Comparison of ENCODE assay signal across 9 cellular contexts in the genomic region with DNA sequence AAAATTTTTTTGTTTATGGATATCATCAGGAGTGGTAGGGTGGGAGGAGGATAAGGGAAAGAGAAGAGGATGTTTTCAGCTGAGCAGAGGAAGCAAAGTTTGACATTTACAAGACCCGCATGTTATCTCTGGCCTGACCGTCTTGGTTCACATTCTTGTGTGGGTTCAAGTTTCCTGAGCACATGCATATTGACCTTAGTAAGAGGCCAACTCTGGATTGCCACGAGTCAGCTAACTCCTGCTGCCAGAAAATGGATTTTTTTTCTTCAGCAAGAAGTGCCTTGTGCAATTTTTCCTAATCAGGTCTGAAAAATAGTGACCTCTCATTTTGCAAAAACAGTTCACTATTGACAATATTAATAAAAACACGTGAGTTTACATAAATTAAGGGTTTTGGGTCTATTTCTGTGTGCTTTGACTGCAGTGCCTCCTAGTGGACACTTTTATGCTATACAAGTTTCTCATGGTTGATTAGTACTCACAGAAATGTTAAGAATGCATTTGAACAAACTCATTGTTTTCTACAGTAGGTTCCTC. TPM values are rescaled to one million over a fixed set of nuclear protein-coding genes. Genes with fewer than 3 reads are reported as not detected.
DNase-seq lines count a peak whose midpoint lies in the region; ATAC-seq, FAIRE-seq and TF ChIP-seq lines count a peak whose summit lies in the region.
"Had no signal": no experiment of that assay in that cellular context is flagged by ENCODE, and none has a peak within 500 bp of the region (broad histone marks: within the 10 kb centered on the region; RNA-seq: fewer than 3 reads in every experiment).

No MANE protein-coding gene starts in this region.

- H3K4me3 Mint-ChIP-seq in brain: no peak overlapping the region
- peak overlapping the region; percentile 27 for H3K4me3 Mint-ChIP-seq in type B pancreatic cell
- H3K4me3 Mint-ChIP-seq: naive thymus-derived CD8-positive, alpha-beta T cell had no signal

- H3K4me1 Mint-ChIP-seq in brain (peaks cover 54% of the 10 kb centered on the region), type B pancreatic cell (ENCODE audit: unreplicated experiment) (peaks cover 22% of the 10 kb centered on the region)

- peak; percentile 63 for FAIRE-seq in D721Med (lab: Jason Lieb, UNC)

- H3K27ac Mint-ChIP-seq in brain (peak overlapping the region in 3 of 5 experiments; percentile 50 to 87 (median 63)), type B pancreatic cell (peak overlapping the region; percentile 55)
- H3K27ac Mint-ChIP-seq: naive thymus-derived CD8-positive, alpha-beta T cell had no signal

- H3K9me3 Mint-ChIP-seq in brain (peaks cover 0 to 3% (median 0%) of the 10 kb centered on the region in 5 experiments), type B pancreatic cell (peaks cover 5% of the 10 kb centered on the region)

- H3K27me3 Mint-ChIP-seq in brain (peaks cover 3% of the 10 kb centered on the region), type B pancreatic cell (no peaks in the 10 kb centered on the region)

- no peak for ATAC-seq in HG02610 (IDR thresholded peaks at IDR 0.05; ENCODE audit: unreplicated experiment)
- ATAC-seq: naive thymus-derived CD8-positive, alpha-beta T cell had no signal

- H3K36me3 Mint-ChIP-seq in brain: peaks cover 12% of the 10 kb centered on the region
- no peaks in the 10 kb centered on the region for H3K36me3 Mint-ChIP-seq in type B pancreatic cell
- H3K36me3 Mint-ChIP-seq: naive thymus-derived CD8-positive, alpha-beta T cell had no signal

- no peak for DNase-seq in D721Med (ENCODE audit: insufficient read length, low spot score)
- peak; percentile 75 for DNase-seq in HCEC 1CT
- peak; percentile 45 for DNase-seq in NCI-H69 (lab: John Stamatoyannopoulos, UW)
- DNase-seq in kidney glomerular epithelial cell (lab: John Stamatoyannopoulos, UW): peak; percentile 77
- no peak for DNase-seq in type B pancreatic cell (ENCODE audit: extremely low spot score, unreplicated experiment)
- no peak for DNase-seq in activated CD8-positive, alpha-beta memory T cell treated with anti-CD3 and anti-CD28 coated beads, Interleukin-2, amount 50 U/mL, for 4 hours

- TF ChIP-seq CTCF in D721Med (IDR thresholded peaks at IDR 0.05; ENCODE audit: insufficient read depth, missing control alignments): peak; percentile 82
- peak; percentile 95 to 96 for TF ChIP-seq CTCF in brain (conservative IDR thresholded peaks at IDR 0.05)
- TF ChIP-seq CTCF in type B pancreatic cell (conservative IDR thresholded peaks at IDR 0.05): peak; percentile 96

RNA-seq across cellular contexts. Expression of gene BASP1, which starts 27.1 kb away (rescaled TPM):
- 358 TPM for polyA plus RNA-seq in brain (ENCODE audit: insufficient read depth, low read depth, low replicate concordance)
- 131 and 197 TPM in 2 replicates for total RNA-seq in type B pancreatic cell (ENCODE audit: low replicate concordance)

Comparison
In these comparisons a context has a peak if more than half of its experiments do, and no peak if none do; other contexts are left out.
1. DNase-seq: peak in HCEC 1CT (single experiment), NCI-H69 (single experiment) and kidney glomerular epithelial cell (single experiment); none in D721Med (single experiment), type B pancreatic cell (single experiment) and activated CD8-positive, alpha-beta memory T cell treated with anti-CD3 and anti-CD28 coated beads, Interleukin-2, amount 50 U/mL, for 4 hours (single experiment).
2. Peak in every context shown above with its lines, with median percentiles within 50 percentile points of each other: CTCF ChIP-seq.